In the genomic region with DNA sequence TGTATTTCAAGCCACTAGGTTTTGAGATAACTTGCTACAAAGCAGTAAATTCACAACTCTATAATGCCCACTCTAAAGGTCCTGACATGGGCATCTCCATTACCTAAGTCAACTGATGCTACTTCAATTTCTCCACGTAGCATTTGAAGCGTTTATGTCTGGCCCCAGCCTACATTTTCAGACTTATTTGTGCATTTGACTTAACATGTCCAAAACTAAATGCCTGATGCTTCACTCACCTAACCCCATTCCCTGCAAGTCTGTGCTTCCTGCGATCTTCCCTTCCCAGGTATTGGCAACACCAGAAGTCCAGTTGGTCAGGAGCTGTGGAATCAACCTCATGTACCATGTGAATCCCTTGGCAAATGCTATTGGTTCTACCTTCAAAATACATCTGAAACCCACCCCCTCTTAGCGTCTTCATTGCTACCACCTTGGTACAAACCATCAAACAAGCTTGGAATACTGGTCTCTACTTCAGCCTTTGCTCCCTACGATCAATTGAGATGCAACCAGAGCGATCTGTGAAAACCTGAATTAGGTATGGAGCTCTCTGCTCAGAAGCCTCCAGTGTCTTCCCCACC, we compare ENCODE assay signal across 14 cellular contexts. TPM values are rescaled to one million over a fixed set of nuclear protein-coding genes. Genes with fewer than 3 reads are reported as not detected.
A peak's percentile ranks its signal among the peaks of the same experiment; 100 is the strongest.
DNase-seq lines count a peak whose midpoint lies in the region; ATAC-seq, FAIRE-seq and TF ChIP-seq lines count a peak whose summit lies in the region.
"Had no signal": no experiment of that assay in that cellular context is flagged by ENCODE, and none has a peak within 500 bp of the region (broad histone marks: within the 10 kb centered on the region; RNA-seq: fewer than 3 reads in every experiment).

No MANE protein-coding gene starts in this region.

- DNase-seq in activated CD8-positive, alpha-beta memory T cell treated with anti-CD3 and anti-CD28 coated beads for 24 hours, result peak; percentile 70
- DNase-seq in activated CD8-positive, alpha-beta memory T cell treated with anti-CD3 and anti-CD28 coated beads, Interleukin-2, amount 50 U/mL, for 4 hours, result no peak
- DNase-seq in NAMALWA (ENCODE audit: low spot score), result peak; percentile 56
- no peak for DNase-seq in astrocyte (ENCODE audit: low read depth)
- DNase-seq in progenitor cell of endocrine pancreas (ENCODE audit: low spot score, unreplicated experiment), result no peak
- no peak for DNase-seq in SIG-M5 treated with dmso at 0.1 percent for 504 hours (lab: John Stamatoyannopoulos, UW; ENCODE audit: unreplicated experiment)
- no peak for DNase-seq in left ventricle myocardium superior
- DNase-seq: mucosa of descending colon, NCI-H1694, T-helper 9 cell had no signal

- peaks cover 28% of the 10 kb centered on the region for H3K4me1 ChIP-seq in astrocyte (ENCODE audit: insufficient read depth, low read length)
- H3K4me1 ChIP-seq: breast epithelium had no signal

- H3K4me3 ChIP-seq in astrocyte (ENCODE audit: insufficient read depth, low read depth, low read length), result no peak overlapping the region
- H3K4me3 ChIP-seq: breast epithelium, mucosa of descending colon, tibial nerve had no signal

- no peak overlapping the region for H2AFZ ChIP-seq in astrocyte (ENCODE audit: low read depth, low read length)

- no peak overlapping the region for H3K9ac ChIP-seq in astrocyte (ENCODE audit: low read length)

- no peaks in the 10 kb centered on the region for H3K27me3 ChIP-seq in astrocyte (ENCODE audit: insufficient read depth, low read length)
- H3K27me3 ChIP-seq: breast epithelium, tibial nerve had no signal

- peak overlapping the region; percentile 3 for H3K4me3 Mint-ChIP-seq in astrocyte (ENCODE audit: unreplicated experiment)
- H3K4me3 Mint-ChIP-seq in progenitor cell of endocrine pancreas (ENCODE audit: low read depth), result no peak overlapping the region

- no peak overlapping the region for H3K4me2 ChIP-seq in astrocyte (ENCODE audit: low read length)

- H3K9me3 Mint-ChIP-seq in astrocyte (ENCODE audit: unreplicated experiment) (peaks cover 6% of the 10 kb centered on the region), progenitor cell of endocrine pancreas (ENCODE audit: low read depth) (peaks cover 23% of the 10 kb centered on the region)

- H3K79me2 ChIP-seq in astrocyte (ENCODE audit: insufficient read depth, low read length), result peaks cover 24% of the 10 kb centered on the region

- intact Hi-C loops in left ventricle myocardium superior (cut with micrococcal nuclease), result no loop called here

- H3K27me3 Mint-ChIP-seq in astrocyte (ENCODE audit: low read depth, unreplicated experiment) (no peaks in the 10 kb centered on the region), progenitor cell of endocrine pancreas (no peaks in the 10 kb centered on the region)

- no peak for ATAC-seq in GM19467 (IDR thresholded peaks at IDR 0.05; ENCODE audit: unreplicated experiment)
- ATAC-seq in left ventricle myocardium superior, result no peak
- ATAC-seq: mucosa of descending colon, sciatic nerve had no signal

- FAIRE-seq in astrocyte (lab: Jason Lieb, UNC), result no peak

- H4K20me1 ChIP-seq in astrocyte (ENCODE audit: insufficient read depth, low read length), result peaks cover 77% of the 10 kb centered on the region

- peak overlapping the region; percentile 88 for H3K27ac Mint-ChIP-seq in astrocyte (ENCODE audit: unreplicated experiment)
- peak overlapping the region; percentile 91 for H3K27ac Mint-ChIP-seq in progenitor cell of endocrine pancreas

- TF ChIP-seq CTCF in astrocyte (IDR thresholded peaks at IDR 0.05; ENCODE audit: insufficient read depth, low read depth, low read length) (no peak), progenitor cell of endocrine pancreas (IDR thresholded peaks at IDR 0.05; ENCODE audit: unreplicated experiment) (no peak)

- peaks cover 60% of the 10 kb centered on the region for H3K36me3 ChIP-seq in astrocyte (ENCODE audit: insufficient read depth, low read length)

- H3K4me1 Mint-ChIP-seq in astrocyte (ENCODE audit: low read depth, unreplicated experiment), result peaks cover 52% of the 10 kb centered on the region
- peaks cover 26% of the 10 kb centered on the region for H3K4me1 Mint-ChIP-seq in progenitor cell of endocrine pancreas (ENCODE audit: low read depth)

- H3K36me3 Mint-ChIP-seq in astrocyte (ENCODE audit: low read depth, unreplicated experiment) (peaks cover 35% of the 10 kb centered on the region), progenitor cell of endocrine pancreas (ENCODE audit: insufficient read depth) (peaks cover 73% of the 10 kb centered on the region)

- no peak overlapping the region for H3K27ac ChIP-seq in astrocyte (ENCODE audit: low read depth, low read length)
- H3K27ac ChIP-seq: tibial nerve had no signal

- peaks cover 13% of the 10 kb centered on the region for H3K9me3 ChIP-seq in astrocyte (ENCODE audit: insufficient read depth, low read depth, low read length)

RNA-seq across cellular contexts. Expression of a gene that starts 12.8 kb away (rescaled TPM):
- total RNA-seq in astrocyte (77.0 and 77.4 TPM in 2 replicates), progenitor cell of endocrine pancreas (10.0 and 10.7 TPM in 2 replicates), left ventricle myocardium superior (20.6 TPM)

Comparison
In these comparisons a context has a peak if more than half of its experiments do, and no peak if none do; other contexts are left out.
1. DNase-seq: peak in activated CD8-positive, alpha-beta memory T cell treated with anti-CD3 and anti-CD28 coated beads for 24 hours (single experiment) and NAMALWA (single experiment); none in activated CD8-positive, alpha-beta memory T cell treated with anti-CD3 and anti-CD28 coated beads, Interleukin-2, amount 50 U/mL, for 4 hours (single experiment), astrocyte (single experiment), progenitor cell of endocrine pancreas (single experiment), SIG-M5 treated with dmso at 0.1 percent for 504 hours (single experiment) and left ventricle myocardium superior (single experiment).